Comparison of ENCODE assay signal across 11 cellular contexts in genomic region chr14:104291123-104292000, GRCh38.
DNase-seq lines count a peak whose midpoint lies in the region; ATAC-seq and TF ChIP-seq lines count a peak whose summit lies in the region.
"Had no signal": no experiment of that assay in that cellular context is flagged by ENCODE, and none has a peak within 500 bp of the region (broad histone marks: within the 10 kb centered on the region; RNA-seq: fewer than 3 reads in every experiment).

No MANE protein-coding gene starts in this region.

- H3K9me3 ChIP-seq in transverse colon = no peaks in the 10 kb centered on the region
- H3K9me3 ChIP-seq: ascending aorta had no signal

- TF ChIP-seq EP300 in transverse colon (IDR thresholded peaks at IDR 0.05; ENCODE audit: low read depth) = no peak

- in situ Hi-C loops in transverse colon (cut with MboI; ENCODE audit: low pct_ligation_motif_present in 1 of 4, low pct_unique_long_range_greater_than_20kb in 1 of 4, low sequenced_read_pairs in 3 of 4) = no loop called here

- peaks cover 0 to 25% (median 19%) of the 10 kb centered on the region in 4 donors for H3K4me1 ChIP-seq in transverse colon
- H3K4me1 ChIP-seq: ascending aorta had no signal

- no peak for TF ChIP-seq POLR2A in transverse colon (IDR thresholded peaks at IDR 0.05)

- H3K27me3 ChIP-seq in transverse colon = peaks cover 5% of the 10 kb centered on the region
- H3K27me3 ChIP-seq: ascending aorta had no signal

- H3K36me3 ChIP-seq in transverse colon = no peaks in the 10 kb centered on the region
- H3K36me3 ChIP-seq: ascending aorta had no signal

- ATAC-seq in SK-N-SH treated with all-trans-retinoic acid at 6 μM for 48 hours (no peak; the same call in 2 of the 3 replicates), left colon (peak; percentile 52)
- ATAC-seq: stimulated activated effector memory CD8-positive, alpha-beta T cell treated with anti-CD3 and anti-CD28 coated beads, Interleukin-12 subunit alpha, Interleukin-12 subunit beta, amount 100 ng/mL, for 72 hours had no signal

- TF ChIP-seq CTCF in transverse colon (IDR thresholded peaks at IDR 0.05) = no peak

- DNase-seq in NCI-H82 (lab: John Stamatoyannopoulos, UW) (peak; percentile 23), NCI-H82 treated with DMSO at 0.1 percent for 48 hours (lab: John Stamatoyannopoulos, UW; ENCODE audit: unreplicated experiment) (no peak), left colon (peak; percentile 26 to 27), transverse colon (peak; percentile 10), EL (no peak)
- no peak for DNase-seq in stimulated activated CD4-positive, alpha-beta T cell treated with anti-CD3 and anti-CD28 coated beads, Interleukin-1b, Interleukin-23, amount 100 ng/mL, for 48 hours
- DNase-seq in activated CD4-positive, alpha-beta T cell treated with anti-CD3 and anti-CD28 coated beads for 1 hour = no peak
- DNase-seq: naive B cell had no signal

- H3K4me3 ChIP-seq in transverse colon = no peak overlapping the region
- H3K4me3 ChIP-seq: ascending aorta had no signal

- intact Hi-C loops in left colon (cut with DNase I, micrococcal nuclease) = no loop called here
- intact Hi-C loops in transverse colon (cut with DNase I; ENCODE audit: low total_unique reads) = no loop called here

- no peak overlapping the region for H3K27ac ChIP-seq in transverse colon
- H3K27ac ChIP-seq: ascending aorta had no signal

- WGBS in transverse colon (ENCODE audit: low coverage in 1 of 2), 2 donors = 42 to 60% methylated on average over 4 to 22 of the region's 25 CpGs

TF ChIP-seq in SK-N-SH treated with all-trans-retinoic acid at 6 μM for 48 hours, 23 proteins besides CTCF, POLR2A, EP300 and RAD21:
- no peak for TF ChIP-seq CREB5 (CRISPR knock-in tag; IDR thresholded peaks at IDR 0.05; ENCODE audit: low read depth)
- TF ChIP-seq ISL1 (CRISPR knock-in tag; IDR thresholded peaks at IDR 0.05) = no peak
- TF ChIP-seq ZNF565 (CRISPR knock-in tag; conservative IDR thresholded peaks at IDR 0.05; ENCODE audit: low read depth) = no peak
- TF ChIP-seq TCF4 (CRISPR knock-in tag; IDR thresholded peaks at IDR 0.05; ENCODE audit: borderline replicate concordance) = peak; percentile 95
- 0 out of 2 replicates have a peak, but pooled peaks have one; percentile 36 for TF ChIP-seq ESRRG (CRISPR knock-in tag; IDR thresholded peaks at IDR 0.05)
- peak; percentile 80 for TF ChIP-seq TSHZ2 (CRISPR knock-in tag; IDR thresholded peaks at IDR 0.05)
- TF ChIP-seq ZNF8 (CRISPR knock-in tag; IDR thresholded peaks at IDR 0.05) = peak; percentile 59; the same call in 1 of the 2 replicates
- TF ChIP-seq ZNF70 (CRISPR knock-in tag; IDR thresholded peaks at IDR 0.05) = peak; percentile 49; the same call in 1 of the 2 replicates
- peak; percentile 81; the same call in 1 of the 2 replicates for TF ChIP-seq SNAI2 (CRISPR knock-in tag; IDR thresholded peaks at IDR 0.05)
- peak; percentile 58; the same call in 1 of the 2 replicates for TF ChIP-seq PPARA (CRISPR knock-in tag; IDR thresholded peaks at IDR 0.05; ENCODE audit: borderline replicate concordance)
- no peak for TF ChIP-seq OSR1 (CRISPR knock-in tag; IDR thresholded peaks at IDR 0.05)
- no peak for TF ChIP-seq ZFP30 (CRISPR knock-in tag; IDR thresholded peaks at IDR 0.05)
- TF ChIP-seq ARNTL (CRISPR knock-in tag; IDR thresholded peaks at IDR 0.05; ENCODE audit: borderline replicate concordance, low read depth) = peak; percentile 15; the same call in 1 of the 2 replicates

Comparison
In these comparisons a context has a peak if more than half of its experiments do, and no peak if none do; other contexts are left out.
1. DNase-seq: peak in NCI-H82 (single experiment), left colon (2 of 2) and transverse colon (single experiment); none in NCI-H82 treated with DMSO at 0.1 percent for 48 hours (single experiment), stimulated activated CD4-positive, alpha-beta T cell treated with anti-CD3 and anti-CD28 coated beads, Interleukin-1b, Interleukin-23, amount 100 ng/mL, for 48 hours (single experiment), activated CD4-positive, alpha-beta T cell treated with anti-CD3 and anti-CD28 coated beads for 1 hour (single experiment) and EL (single experiment).